In genomic region chr20:62955519-62956386, GRCh38 we compare ENCODE assay signal across 15 cellular contexts. TPM values are rescaled to one million over a fixed set of nuclear protein-coding genes. Genes with fewer than 3 reads are reported as not detected.
DNase-seq lines count a peak whose midpoint lies in the region; ATAC-seq, FAIRE-seq and TF ChIP-seq lines count a peak whose summit lies in the region.
"Had no signal": no experiment of that assay in that cellular context is flagged by ENCODE, and none has a peak within 500 bp of the region (broad histone marks: within the 10 kb centered on the region; RNA-seq: fewer than 3 reads in every experiment).

No MANE protein-coding gene starts in this region.

- no peak overlapping the region for H2AK5ac ChIP-seq in trophoblast cell (ENCODE audit: low read length)

- H3K36me3 Mint-ChIP-seq in Calu3 (ENCODE audit: insufficient read depth, unreplicated experiment), result peaks cover 32% of the 10 kb centered on the region

- H3K9ac ChIP-seq in trophoblast cell (ENCODE audit: low read length) (no peak overlapping the region), kidney (ENCODE audit: low read length in 2 of 2) (no peak overlapping the region)

- no peak overlapping the region for H3K23ac ChIP-seq in trophoblast cell (ENCODE audit: low read length)

- no peak overlapping the region for H2AFZ ChIP-seq in trophoblast cell (ENCODE audit: insufficient read depth, low read length, poor library complexity)

- H3K14ac ChIP-seq in trophoblast cell (ENCODE audit: low read length), result no peak overlapping the region

- no peak overlapping the region for H3K4me2 ChIP-seq in trophoblast cell (ENCODE audit: low read length)

- H3K4me1 Mint-ChIP-seq in Calu3 (ENCODE audit: low read depth, unreplicated experiment), result peaks cover 8% of the 10 kb centered on the region

- ATAC-seq in right cardiac atrium (peak; percentile 2 to 3), GM19324 (IDR thresholded peaks at IDR 0.05; ENCODE audit: low FRiP score, unreplicated experiment) (no peak), HG03175 (IDR thresholded peaks at IDR 0.05; ENCODE audit: unreplicated experiment) (no peak)

- no peak overlapping the region for H4K91ac ChIP-seq in trophoblast cell (ENCODE audit: low read depth, low read length)

- H3K27ac ChIP-seq in right cardiac atrium (ENCODE audit: low read length) (peak overlapping the region; percentile 14), trophoblast cell (ENCODE audit: low read depth, low read length) (no peak overlapping the region), kidney (ENCODE audit: low read depth in 2 of 2, low read length in 2 of 2) (no peak overlapping the region)

- no peak overlapping the region for H2BK12ac ChIP-seq in trophoblast cell (ENCODE audit: low read length)

- intact Hi-C loops in Calu3 (cut with micrococcal nuclease; ENCODE audit: unreplicated experiment) (no loop called here), right cardiac atrium (cut with DNase I) (no loop called here), kidney (cut with DNase I) (no loop called here)

- no peak overlapping the region for H2BK120ac ChIP-seq in trophoblast cell (ENCODE audit: insufficient read depth, low read length, poor library complexity)

- CTCF ChIA-PET in Calu3 (lab: Charles Lee), result interaction anchor here (2.2 kb wide), 1 partner anchor 17 kb away, joined by 10 read pairs; no protein-coding TSS in a partner anchor

- H3K4ac ChIP-seq in trophoblast cell (ENCODE audit: low read depth, low read length), result no peak overlapping the region

- H3K79me1 ChIP-seq in trophoblast cell (ENCODE audit: low read length), result no peaks in the 10 kb centered on the region

- TF ChIP-seq CTCF in Calu3 (IDR thresholded peaks at IDR 0.05; ENCODE audit: unreplicated experiment) (no peak), kidney (IDR thresholded peaks at IDR 0.05; ENCODE audit: borderline replicate concordance, extremely low read depth, insufficient read depth) (no peak)

- TSS peak; percentile 25 for BruUV-seq in Calu3 (replicated peaks; lab: Mats Ljungman, UMichigan)

- H3K27me3 ChIP-seq in right cardiac atrium (ENCODE audit: control insufficient read depth, insufficient read depth), result no peaks in the 10 kb centered on the region
- no peaks in the 10 kb centered on the region for H3K27me3 ChIP-seq in trophoblast cell (ENCODE audit: insufficient read depth, low read length)
- H3K27me3 ChIP-seq: breast epithelium had no signal

- WGBS in right cardiac atrium, result 69% methylated on average over 23 of the region's 23 CpGs
- WGBS in trophoblast cell (ENCODE audit: extremely low coverage, insufficient coverage, insufficient read length), result no CpG with 5 or more reads among the region's 23 CpGs

- no peak for DNase-seq in Calu3
- DNase-seq in NCI-H69 (lab: John Stamatoyannopoulos, UW), result peak; percentile 15
- peak in 2 of 3 donors; percentile 21 to 56 for DNase-seq in right cardiac atrium
- peak; percentile 75 to 91 for DNase-seq in trophoblast cell
- no peak for DNase-seq in kidney
- no peak for DNase-seq in amygdala (lab: John Stamatoyannopoulos, UW)
- DNase-seq: activated CD4-positive, alpha-beta T cell treated with anti-CD3 and anti-CD28 coated beads, Interleukin-2, amount 50 U/mL, for 48 hours; NCI-H2171 had no signal

- no peak overlapping the region for H4K8ac ChIP-seq in trophoblast cell (ENCODE audit: low read depth, low read length)

- H4K12ac ChIP-seq in trophoblast cell (ENCODE audit: low read depth, low read length), result no peak overlapping the region

- no peak overlapping the region for H3K4me3 Mint-ChIP-seq in Calu3 (ENCODE audit: low read depth, unreplicated experiment)

- no peaks in the 10 kb centered on the region for H3K9me3 Mint-ChIP-seq in Calu3 (ENCODE audit: low read depth, unreplicated experiment)
- H3K9me3 Mint-ChIP-seq: activated T-helper 2 cell treated with anti-CD3 and anti-CD28 coated beads, Interferon-gamma antibody, Interleukin-2, Interleukin-4, amounts not matched to agents 10 μg/mL and 5 μg/mL and 100 μg/mL, durations not matched to agents 14 hours and 24 hours and 36 hours had no signal

- H3K36me3 ChIP-seq in trophoblast cell (ENCODE audit: control insufficient read depth in 1 of 2, insufficient read depth in 2 of 2, low read length in 2 of 2), result peaks cover 5 to 6% of the 10 kb centered on the region in 2 experiments
- no peaks in the 10 kb centered on the region for H3K36me3 ChIP-seq in kidney (ENCODE audit: control insufficient read depth in 1 of 2, insufficient read depth in 2 of 2, low read length in 2 of 2)
- H3K36me3 ChIP-seq: breast epithelium had no signal

- H3K9me3 ChIP-seq in right cardiac atrium (ENCODE audit: control insufficient read depth, low read length) (no peaks in the 10 kb centered on the region), trophoblast cell (ENCODE audit: insufficient read depth, low read depth, low read length) (peaks cover 3% of the 10 kb centered on the region), kidney (ENCODE audit: control insufficient read depth in 1 of 2, low read length in 2 of 2) (no peaks in the 10 kb centered on the region)
- H3K9me3 ChIP-seq: breast epithelium had no signal

- H3K27me3 Mint-ChIP-seq in Calu3 (ENCODE audit: unreplicated experiment), result no peaks in the 10 kb centered on the region

- H3K27ac Mint-ChIP-seq in Calu3 (ENCODE audit: unreplicated experiment), result no peak overlapping the region
- H3K27ac Mint-ChIP-seq: activated T-helper 2 cell treated with anti-CD3 and anti-CD28 coated beads, Interferon-gamma antibody, Interleukin-2, Interleukin-4, amounts not matched to agents 10 μg/mL and 5 μg/mL and 100 μg/mL, durations not matched to agents 14 hours and 24 hours and 36 hours had no signal

- no peak overlapping the region for H2BK5ac ChIP-seq in trophoblast cell (ENCODE audit: low read depth, low read length, poor library complexity)

- no peaks in the 10 kb centered on the region for H3K79me2 ChIP-seq in trophoblast cell (ENCODE audit: control insufficient read depth, insufficient read depth, low read length, poor library complexity)

- H3K4me3 ChIP-seq in right cardiac atrium (ENCODE audit: low read length) (no peak overlapping the region), trophoblast cell (ENCODE audit: low read depth, low read length) (no peak overlapping the region), kidney (ENCODE audit: low read length in 2 of 2) (no peak overlapping the region)
- H3K4me3 ChIP-seq: breast epithelium, lung had no signal

- no peak overlapping the region for H3K18ac ChIP-seq in trophoblast cell (ENCODE audit: low read length)

- H3K4me1 ChIP-seq in right cardiac atrium (ENCODE audit: control insufficient read depth, insufficient read depth, low read length) (peaks cover 9% of the 10 kb centered on the region), trophoblast cell (ENCODE audit: control insufficient read depth in 1 of 2, insufficient read depth in 2 of 2, low read length in 2 of 2) (peaks cover 13 to 18% of the 10 kb centered on the region in 2 experiments), kidney (ENCODE audit: control insufficient read depth in 1 of 2, insufficient read depth in 1 of 2, low read depth in 1 of 2, low read length in 2 of 2) (peaks cover 0 to 18% of the 10 kb centered on the region in 2 donors)

- no peak for FAIRE-seq in kidney (lab: Jason Lieb, UNC)

RNA-seq across cellular contexts. Expression of gene SLC17A9, which starts 3.2 kb away (rescaled TPM):
- total RNA-seq in Calu3 (2022) (12.0 and 18.8 TPM in 2 replicates), right cardiac atrium (1 to 10 TPM; 1.5 to 4.8 (median 2.2) TPM), kidney (9.5 TPM)
- polyA plus RNA-seq in right cardiac atrium (3.1 TPM), kidney (ENCODE audit: insufficient read depth, low read depth, low replicate concordance) (2.0 TPM)
- 1.5 and 1.6 TPM in 2 replicates for polyA plus RNA-seq in trophoblast cell (2013)

RNA-seq across cellular contexts. Expression of gene GID8, which starts 17.8 kb away (rescaled TPM):
- 64.3 and 64.6 TPM in 2 replicates for total RNA-seq in Calu3 (2022)
- total RNA-seq in right cardiac atrium, result 10 to 100 TPM; 19.0 to 22.1 (median 20.0) TPM
- 8.9 TPM for polyA plus RNA-seq in right cardiac atrium
- 37.2 and 37.5 TPM in 2 replicates for polyA plus RNA-seq in trophoblast cell (2013)
- 37.3 TPM for total RNA-seq in kidney
- 16.4 TPM for polyA plus RNA-seq in kidney (ENCODE audit: insufficient read depth, low read depth, low replicate concordance)

RNA-seq across cellular contexts. Expression of gene DIDO1, which starts 29.4 kb away (rescaled TPM):
- 75.6 and 77.1 TPM in 2 replicates for total RNA-seq in Calu3 (2022)
- 10 to 100 TPM; 38.1 to 42.5 (median 40.0) TPM for total RNA-seq in right cardiac atrium
- 23.3 TPM for polyA plus RNA-seq in right cardiac atrium
- polyA plus RNA-seq in trophoblast cell (2013), result 31.7 and 32.7 TPM in 2 replicates
- 67.9 TPM for total RNA-seq in kidney
- 23.0 TPM for polyA plus RNA-seq in kidney (ENCODE audit: insufficient read depth, low read depth, low replicate concordance)

RNA-seq across cellular contexts. Expression of gene BHLHE23, which starts 51.0 kb away (rescaled TPM):
- total RNA-seq in Calu3 (2022) (not detected in 2 replicates), right cardiac atrium (not detected), kidney (not detected)
- polyA plus RNA-seq in right cardiac atrium (not detected), kidney (ENCODE audit: insufficient read depth, low read depth, low replicate concordance) (not detected)
- 0.07 and 0.12 TPM in 2 replicates for polyA plus RNA-seq in trophoblast cell (2013)
- total RNA-seq: activated T-helper 2 cell treated with anti-CD3 and anti-CD28 coated beads, Interferon-gamma antibody, Interleukin-2, Interleukin-4, amounts not matched to agents 10 μg/mL and 5 μg/mL and 100 μg/mL, durations not matched to agents 14 hours and 24 hours and 36 hours; breast epithelium; lung; subcutaneous adipose tissue; T-helper 2 cell treated with Interferon-gamma antibody and Interleukin-4, amounts not matched to agents 100 ng/mL and 5 ng/mL, for 36 hours had no signal
- polyA plus RNA-seq: lung had no signal

Comparison
In these comparisons a context has a peak if more than half of its experiments do, and no peak if none do; other contexts are left out.
1. DNase-seq: peak in NCI-H69 (single experiment), right cardiac atrium (2 of 3) and trophoblast cell (2 of 2); none in Calu3 (single experiment), kidney (single experiment) and amygdala (0 of 56).
2. ATAC-seq: peak in right cardiac atrium (2 of 2); none in GM19324 (single experiment) and HG03175 (single experiment).